In the genomic region with DNA sequence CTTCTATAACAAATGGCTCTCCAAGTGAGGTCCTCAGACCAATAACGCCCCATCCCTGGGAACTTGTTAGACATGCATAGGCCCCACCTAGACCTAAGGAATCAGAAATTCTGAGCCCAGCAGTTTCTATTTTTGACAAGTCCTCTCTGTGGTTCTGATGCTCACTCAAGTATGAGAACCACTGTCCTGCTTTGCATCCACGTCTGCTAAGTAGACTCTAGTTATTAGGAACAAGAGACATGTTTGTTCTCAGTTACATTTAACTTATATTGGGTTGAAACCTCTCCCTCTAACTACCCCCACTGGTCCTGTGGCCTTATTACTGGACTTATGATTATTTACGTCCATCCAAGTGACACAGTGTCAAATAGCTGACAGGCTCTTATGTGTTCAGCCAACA, we compare ENCODE assay signal across 13 cellular contexts.
DNase-seq lines count a peak whose midpoint lies in the region; ATAC-seq, FAIRE-seq and TF ChIP-seq lines count a peak whose summit lies in the region.
"Had no signal": no experiment of that assay in that cellular context is flagged by ENCODE, and none has a peak within 500 bp of the region (broad histone marks: within the 10 kb centered on the region; RNA-seq: fewer than 3 reads in every experiment).

No MANE protein-coding gene starts in this region.

- H3K4me1 ChIP-seq in OCI-LY7 (ENCODE audit: insufficient read depth, low read length, poor library complexity, severe bottlenecking) = peaks cover 8% of the 10 kb centered on the region
- H3K4me1 ChIP-seq: stomach had no signal

- H4K20me1 ChIP-seq in OCI-LY7 (ENCODE audit: insufficient read depth, low read length) = no peaks in the 10 kb centered on the region

- no TSS peak for BruUV-seq in OCI-LY7 (replicated peaks; lab: Mats Ljungman, UMichigan)

- ATAC-seq in GM18861 (IDR thresholded peaks at IDR 0.05; ENCODE audit: unreplicated experiment) (peak; percentile 83), GM21423 (IDR thresholded peaks at IDR 0.05; ENCODE audit: unreplicated experiment) (peak; percentile 84), HG03045 (IDR thresholded peaks at IDR 0.05; ENCODE audit: unreplicated experiment) (peak; percentile 79)

- intact Hi-C loops in OCI-LY7 (cut with micrococcal nuclease; ENCODE audit: unreplicated experiment) = no loop called here

- no peaks in the 10 kb centered on the region for H3K9me2 ChIP-seq in OCI-LY7 (ENCODE audit: insufficient read depth, low read length)

- no peaks in the 10 kb centered on the region for H3K9me3 ChIP-seq in OCI-LY7 (ENCODE audit: low read length)
- H3K9me3 ChIP-seq: ovary, stomach had no signal

- POLR2A ChIA-PET in OCI-LY7 (lab: Charles Lee) = no interaction called here

- TF ChIP-seq CTCF in OCI-LY7 (conservative IDR thresholded peaks at IDR 0.05; ENCODE audit: low read length) (no peak), foreskin fibroblast (IDR thresholded peaks at IDR 0.05; ENCODE audit: low read depth, low read length) (no peak)

- CTCF ChIA-PET in OCI-LY7 (lab: Charles Lee; ENCODE audit: unreplicated experiment) = no interaction called here

- peak overlapping the region; percentile 41 for H3K4me2 ChIP-seq in OCI-LY7 (ENCODE audit: low read length)

- H3K79me2 ChIP-seq in OCI-LY7 (ENCODE audit: insufficient read depth, low read depth, low read length) = no peaks in the 10 kb centered on the region

- H3K4me3 ChIP-seq in OCI-LY7 (ENCODE audit: low read depth, low read length, poor library complexity, severe bottlenecking) (no peak overlapping the region), foreskin fibroblast (ENCODE audit: low read depth in 1 of 2, low read length in 2 of 2) (no peak overlapping the region)
- H3K4me3 ChIP-seq: ovary, stomach had no signal

- DNase-seq in OCI-LY7 (ENCODE audit: low spot score) (peak; percentile 17), foreskin fibroblast (no peak), NCI-H1436 treated with DMSO at 0.1 percent for 48 hours (lab: John Stamatoyannopoulos, UW) (no peak), urothelium cell line (ENCODE audit: low spot score) (no peak), hypothalamus (lab: John Stamatoyannopoulos, UW) (no peak)
- DNase-seq: CD4-positive, alpha-beta memory T cell; effector CD8-positive, alpha-beta T cell; ovary; stimulated activated CD4-positive, alpha-beta T cell treated with anti-CD3 and anti-CD28 coated beads, Interleukin-2, amount 100 ng/mL, for 48 hours; stomach had no signal

- no peak overlapping the region for H2AFZ ChIP-seq in OCI-LY7 (ENCODE audit: low read length)

- H3K36me3 ChIP-seq in OCI-LY7 (ENCODE audit: insufficient read depth, low read length) = no peaks in the 10 kb centered on the region
- H3K36me3 ChIP-seq: ovary, stomach had no signal

- H3K27ac ChIP-seq in OCI-LY7 (ENCODE audit: low read depth, low read length, poor library complexity, severe bottlenecking) = no peak overlapping the region
- H3K27ac ChIP-seq: ovary, stomach had no signal

- FAIRE-seq in urothelium cell line (lab: Jason Lieb, UNC) = no peak
